ENCODE assay signal across 11 cellular contexts in the genomic region with DNA sequence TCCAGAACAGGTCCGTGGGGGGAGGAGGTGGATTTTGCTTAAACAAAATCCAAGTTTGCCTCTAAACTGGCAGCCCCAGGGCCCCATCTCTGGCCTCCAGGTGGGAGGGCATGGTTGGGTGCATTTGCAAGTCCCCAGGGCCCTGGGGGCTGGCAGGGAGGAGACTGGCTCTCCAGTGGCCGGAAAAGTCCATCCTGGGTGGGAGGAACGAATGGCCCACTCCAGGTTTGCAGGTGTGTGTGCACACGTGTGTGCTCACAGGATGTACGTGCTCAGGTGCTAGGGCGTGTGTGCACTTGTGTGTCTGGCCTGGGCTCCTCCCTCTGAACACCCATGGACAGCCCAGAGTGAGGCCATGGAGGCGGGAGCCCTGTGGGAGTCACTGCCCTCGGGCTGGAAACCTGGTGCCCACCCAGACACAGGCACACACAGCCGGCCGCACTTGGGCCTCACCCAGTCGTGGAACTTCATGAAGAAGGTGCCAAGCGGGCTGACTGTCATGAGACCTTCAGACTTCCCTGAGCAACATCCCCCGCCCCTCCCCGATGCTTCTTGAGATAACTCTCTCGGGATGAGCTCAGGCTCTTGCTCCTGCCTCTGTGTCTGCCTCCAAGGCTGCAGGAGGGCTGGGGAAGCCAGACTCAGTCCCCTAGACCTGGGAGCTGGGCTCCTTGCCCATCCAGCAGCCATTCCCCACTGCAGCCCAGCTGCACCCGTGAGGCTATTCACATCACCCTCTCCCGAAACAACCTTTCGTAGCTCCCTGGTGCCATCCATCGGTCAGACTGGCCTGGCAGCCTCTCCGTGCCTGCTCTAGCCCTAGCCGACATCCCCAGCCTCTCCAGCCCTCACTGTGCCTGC. TPM values are rescaled to one million over a fixed set of nuclear protein-coding genes. Genes with fewer than 3 reads are reported as not detected.
A peak's percentile ranks its signal among the peaks of the same experiment; 100 is the strongest.
DNase-seq lines count a peak whose midpoint lies in the region; ATAC-seq and TF ChIP-seq lines count a peak whose summit lies in the region.
"Had no signal": no experiment of that assay in that cellular context is flagged by ENCODE, and none has a peak within 500 bp of the region (broad histone marks: within the 10 kb centered on the region; RNA-seq: fewer than 3 reads in every experiment).

No MANE protein-coding gene starts in this region.

- peaks cover 10% of the 10 kb centered on the region; the same call in 2 of the 3 replicates for H3K4me1 Mint-ChIP-seq in GM23338

- H3K4me1 ChIP-seq in GM23338 (ENCODE audit: insufficient read depth) = peaks cover 13% of the 10 kb centered on the region; the same call in 1 of the 2 replicates
- peaks cover 18 to 72% (median 43%) of the 10 kb centered on the region in 9 donors for H3K4me1 ChIP-seq in heart right ventricle

- no peaks in the 10 kb centered on the region for H3K79me2 ChIP-seq in GM23338 (replicated peaks; ENCODE audit: insufficient read depth)

- H3K4me2 ChIP-seq in GM23338 = peak overlapping the region; percentile 89

- H3K4me3 ChIP-seq in GM23338 = no peak overlapping the region; the same call in 1 of the 2 replicates
- peak overlapping the region in 8 of 10 donors; percentile 14 to 60 (median 46) for H3K4me3 ChIP-seq in heart right ventricle
- peak overlapping the region; percentile 34 to 61 (median 45) for H3K4me3 ChIP-seq in skin epidermis

- H3K27ac Mint-ChIP-seq in GM23338 = no peak overlapping the region
- H3K27ac Mint-ChIP-seq: activated T-cell treated with anti-CD3 and anti-CD28 coated beads, Interleukin-2, amount 50 U/mL, for 24 hours had no signal

- H3K9me3 ChIP-seq in heart right ventricle = no peaks in the 10 kb centered on the region

- WGBS in heart right ventricle, 2 donors = 62 to 63% methylated on average over 21 of the region's 21 CpGs

- no peaks in the 10 kb centered on the region for H4K20me1 ChIP-seq in GM23338 (replicated peaks; ENCODE audit: insufficient read depth)

- H3K36me3 ChIP-seq in GM23338 (ENCODE audit: insufficient read depth) (no peaks in the 10 kb centered on the region), heart right ventricle (no peaks in the 10 kb centered on the region)

- ATAC-seq in GM23338 (no peak), SK-N-SH treated with all-trans-retinoic acid at 6 μM for 48 hours (peak; percentile 10), heart right ventricle (no peak), GM18517 (IDR thresholded peaks at IDR 0.05; ENCODE audit: unreplicated experiment) (no peak), sciatic nerve (no peak)

- H3F3A ChIP-seq in GM23338 (replicated peaks; ENCODE audit: low read depth) = no peaks in the 10 kb centered on the region

- no peaks in the 10 kb centered on the region for H3K27me3 ChIP-seq in GM23338 (ENCODE audit: insufficient read depth)
- peaks cover 0 to 33% (median 0%) of the 10 kb centered on the region in 7 donors for H3K27me3 ChIP-seq in heart right ventricle

- peaks cover 15% of the 10 kb centered on the region for H3K27me3 Mint-ChIP-seq in GM23338 (ENCODE audit: insufficient read depth, low read depth, poor library complexity)

- TF ChIP-seq CTCF in GM23338 (conservative IDR thresholded peaks at IDR 0.05; ENCODE audit: low read depth in 2 of 2) = no peak
- peak in 1 of 9 donors; percentile 8 for TF ChIP-seq CTCF in heart right ventricle (IDR thresholded peaks at IDR 0.05)

- H2AFZ ChIP-seq in GM23338 = peak overlapping the region; percentile 97; the same call in 1 of the 2 replicates

- H3K36me3 Mint-ChIP-seq in GM23338 (ENCODE audit: low read depth) = no peaks in the 10 kb centered on the region

- no peaks in the 10 kb centered on the region for H3K9me3 Mint-ChIP-seq in GM23338
- H3K9me3 Mint-ChIP-seq: activated T-cell treated with anti-CD3 and anti-CD28 coated beads, Interleukin-2, amount 50 U/mL, for 24 hours had no signal

- intact Hi-C loops in heart right ventricle (cut with DNase I) = loop anchor here in 1 of 10 donors (5.0 kb wide), 1 partner anchor 36 kb away; no protein-coding TSS in a partner anchor
- intact Hi-C loops in sciatic nerve (cut with DNase I) = no loop called here

- no peak for DNase-seq in GM23338 (ENCODE audit: low spot score)
- DNase-seq in heart right ventricle = no peak
- no peak for DNase-seq in superior temporal gyrus (ENCODE audit: extremely low spot score)
- no peak for DNase-seq in sciatic nerve (ENCODE audit: low spot score)
- DNase-seq in central memory CD4-positive, alpha-beta T cell = no peak
- DNase-seq: activated T-cell treated with anti-CD3 and anti-CD28 coated beads, Interleukin-2, amount 50 U/mL, for 24 hours; NCI-H2081 had no signal

- H3K4me3 Mint-ChIP-seq in GM23338 = peak overlapping the region; percentile 68; the same call in 2 of the 3 replicates
- H3K4me3 Mint-ChIP-seq: activated T-cell treated with anti-CD3 and anti-CD28 coated beads, Interleukin-2, amount 50 U/mL, for 24 hours had no signal

- no peaks in the 10 kb centered on the region for H3K9me2 ChIP-seq in GM23338 (ENCODE audit: insufficient read depth)

- H3K27ac ChIP-seq in GM23338 (ENCODE audit: low read depth) (no peak overlapping the region), heart right ventricle (peak overlapping the region in 8 of 10 donors; percentile 1 to 78 (median 68)), skin epidermis (peak overlapping the region; percentile 70 to 98 (median 91))

TF ChIP-seq in GM23338, 12 proteins besides CTCF, POLR2A, EP300 and RAD21:
- TF ChIP-seq STAT1 (IDR thresholded peaks at IDR 0.05; ENCODE audit: unreplicated experiment) = no peak
- no peak for TF ChIP-seq ZNF114 (CRISPR knock-in tag; IDR thresholded peaks at IDR 0.05)

TF ChIP-seq in SK-N-SH treated with all-trans-retinoic acid at 6 μM for 48 hours, 23 proteins besides CTCF, POLR2A, EP300 and RAD21:
- no peak for TF ChIP-seq TCF4 (CRISPR knock-in tag; IDR thresholded peaks at IDR 0.05; ENCODE audit: borderline replicate concordance)
- TF ChIP-seq ZNF8 (CRISPR knock-in tag; IDR thresholded peaks at IDR 0.05) = no peak
- no peak for TF ChIP-seq CSDC2 (CRISPR knock-in tag; IDR thresholded peaks at IDR 0.05)
- no peak for TF ChIP-seq ISL1 (CRISPR knock-in tag; IDR thresholded peaks at IDR 0.05)
- TF ChIP-seq TOX (CRISPR knock-in tag; IDR thresholded peaks at IDR 0.05; ENCODE audit: borderline replicate concordance) = no peak
- TF ChIP-seq ZNF565 (CRISPR knock-in tag; conservative IDR thresholded peaks at IDR 0.05; ENCODE audit: low read depth) = no peak
- TF ChIP-seq, protein P1, sequence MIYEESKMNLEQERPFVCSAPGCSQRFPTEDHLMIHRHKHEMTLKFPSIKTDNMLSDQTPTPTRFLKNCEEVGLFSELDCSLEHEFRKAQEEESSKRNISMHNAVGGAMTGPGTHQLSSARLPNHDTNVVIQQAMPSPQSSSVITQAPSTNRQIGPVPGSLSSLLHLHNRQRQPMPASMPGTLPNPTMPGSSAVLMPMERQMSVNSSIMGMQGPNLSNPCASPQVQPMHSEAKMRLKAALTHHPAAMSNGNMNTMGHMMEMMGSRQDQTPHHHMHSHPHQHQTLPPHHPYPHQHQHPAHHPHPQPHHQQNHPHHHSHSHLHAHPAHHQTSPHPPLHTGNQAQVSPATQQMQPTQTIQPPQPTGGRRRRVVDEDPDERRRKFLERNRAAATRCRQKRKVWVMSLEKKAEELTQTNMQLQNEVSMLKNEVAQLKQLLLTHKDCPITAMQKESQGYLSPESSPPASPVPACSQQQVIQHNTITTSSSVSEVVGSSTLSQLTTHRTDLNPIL (CRISPR knock-in tag; IDR thresholded peaks at IDR 0.05; ENCODE audit: low read depth) = no peak
- no peak for TF ChIP-seq SNAI2 (CRISPR knock-in tag; IDR thresholded peaks at IDR 0.05)
- TF ChIP-seq CSRNP3 (CRISPR knock-in tag; IDR thresholded peaks at IDR 0.05) = no peak

RNA-seq across cellular contexts. Expression of gene AHNAK2, which starts 9.4 kb away (rescaled TPM):
- 2.6 TPM in 2 replicates for total RNA-seq in GM23338 (2014; rRNA removed; shearing (Covaris generic))
- polyA plus RNA-seq in GM23338 (2016; fragmentation: Nextera tagmentation; extraction: Ambion mirVana) = 1.1 and 1.6 TPM in 2 replicates
- total RNA-seq in heart right ventricle = 10 to 100 TPM in 1 of 10 donors, 1 to 10 TPM in 9; 1.1 to 29.5 (median 2.6) TPM
- 1 to 10 TPM; 3.5 to 4.0 TPM for polyA plus RNA-seq in heart right ventricle
- total RNA-seq in sciatic nerve = 77.7 TPM

RNA-seq across cellular contexts. Expression of gene CLBA1, which starts 16.8 kb away (rescaled TPM):
- 1.8 and 4.9 TPM in 2 replicates for total RNA-seq in GM23338 (2014; rRNA removed; shearing (Covaris generic))
- 1.6 and 1.7 TPM in 2 replicates for polyA plus RNA-seq in GM23338 (2016; fragmentation: Nextera tagmentation; extraction: Ambion mirVana)
- 1 to 10 TPM; 1.2 to 3.1 (median 2.4) TPM for total RNA-seq in heart right ventricle
- polyA plus RNA-seq in heart right ventricle = 1 to 10 TPM; 2.9 to 3.5 TPM
- 6.1 TPM for total RNA-seq in sciatic nerve

RNA-seq across cellular contexts. Expression of gene PLD4, which starts 44.1 kb away (rescaled TPM):
- total RNA-seq in GM23338 (2014; rRNA removed; shearing (Covaris generic)) = 0.08 TPM in 1 of 2 replicates, not detected in the other
- 0.21 TPM in 1 of 2 replicates, not detected in the other for polyA plus RNA-seq in GM23338 (2016; fragmentation: Nextera tagmentation; extraction: Ambion mirVana)
- under 1 TPM in 9 of 10 donors, not detected in 1; 0.23 to 0.91 (median 0.50) TPM for total RNA-seq in heart right ventricle
- polyA plus RNA-seq in heart right ventricle = under 1 TPM; 0.07 to 0.13 TPM
- 7.0 TPM for total RNA-seq in sciatic nerve
- total RNA-seq: left lobe of liver had no signal

RNA-seq across cellular contexts. Expression of gene CDCA4, which starts 52.1 kb away (rescaled TPM):
- total RNA-seq in GM23338 (2014; rRNA removed; shearing (Covaris generic)) = 62.4 and 70.7 TPM in 2 replicates
- polyA plus RNA-seq in GM23338 (2016; fragmentation: Nextera tagmentation; extraction: Ambion mirVana) = 32.6 and 37.1 TPM in 2 replicates
- total RNA-seq in heart right ventricle = 1 to 10 TPM; 1.5 to 6.4 (median 2.0) TPM
- 1 to 10 TPM; 2.7 to 3.2 TPM for polyA plus RNA-seq in heart right ventricle
- 5.5 TPM for total RNA-seq in sciatic nerve
